Comparison of ENCODE assay signal across 20 cellular contexts in genomic region chr6:127954082-127954481, GRCh38. TPM values are rescaled to one million over a fixed set of nuclear protein-coding genes. Genes with fewer than 3 reads are reported as not detected.
"Had no signal": no experiment of that assay in that cellular context is flagged by ENCODE, and none has a peak within 500 bp of the region (broad histone marks: within the 10 kb centered on the region; RNA-seq: fewer than 3 reads in every experiment).

No MANE protein-coding gene starts in this region.

- DNase-seq: effector memory CD8-positive, alpha-beta T cell; gastrocnemius medialis; heart right ventricle; hypothalamus; kidney glomerular epithelial cell; mesendoderm; naive B cell; psoas muscle; retina; right lobe of liver; spleen; stimulated activated CD4-positive, alpha-beta T cell treated with anti-CD3 and anti-CD28 coated beads, Interleukin-15, amount 100 ng/mL, for 24 hours; stimulated activated CD4-positive, alpha-beta T cell treated with anti-CD3 and anti-CD28 coated beads, Interleukin-1b, Interleukin-23, amount 100 ng/mL, for 48 hours; stimulated activated CD4-positive, alpha-beta T cell treated with anti-CD3 and anti-CD28 coated beads, Interleukin-4, amount 100 ng/mL, for 24 hours; tibial artery; upper lobe of left lung; uterus had no signal

- ATAC-seq: effector memory CD8-positive, alpha-beta T cell; gastrocnemius medialis; heart right ventricle; psoas muscle; right lobe of liver; stimulated activated memory B cell treated with anti-CD40 and anti-IgM and Interleukin-4, amounts not matched to agents 10 μg/mL and 1 μg/mL and 100 μg/mL, for 72 hours had no signal

- H3K27ac Mint-ChIP-seq: stimulated activated memory B cell treated with anti-CD40 and anti-IgM and Interleukin-4, amounts not matched to agents 10 μg/mL and 1 μg/mL and 100 μg/mL, for 72 hours; stimulated activated naive CD8-positive, alpha-beta T cell treated with anti-CD3 and anti-CD28 coated beads, Interleukin-15, Interleukin-2, amounts not matched to agents 100 ng/mL and 50 ng/mL, for 24 hours had no signal

- H3K27me3 Mint-ChIP-seq: effector memory CD8-positive, alpha-beta T cell; naive B cell; stimulated activated memory B cell treated with anti-CD40 and anti-IgM and Interleukin-4, amounts not matched to agents 10 μg/mL and 1 μg/mL and 100 μg/mL, for 72 hours; stimulated activated naive CD8-positive, alpha-beta T cell treated with anti-CD3 and anti-CD28 coated beads, Interleukin-15, Interleukin-2, amounts not matched to agents 100 ng/mL and 50 ng/mL, for 24 hours had no signal

- H3K4me3 Mint-ChIP-seq: naive B cell; stimulated activated memory B cell treated with anti-CD40 and anti-IgM and Interleukin-4, amounts not matched to agents 10 μg/mL and 1 μg/mL and 100 μg/mL, for 72 hours; stimulated activated naive CD8-positive, alpha-beta T cell treated with anti-CD3 and anti-CD28 coated beads, Interleukin-15, Interleukin-2, amounts not matched to agents 100 ng/mL and 50 ng/mL, for 24 hours had no signal

- H3K36me3 Mint-ChIP-seq: naive B cell; stimulated activated memory B cell treated with anti-CD40 and anti-IgM and Interleukin-4, amounts not matched to agents 10 μg/mL and 1 μg/mL and 100 μg/mL, for 72 hours had no signal

- H3K9me3 Mint-ChIP-seq: naive B cell had no signal

RNA-seq across cellular contexts. Expression of gene THEMIS, which starts 53.2 kb away (rescaled TPM):
- total RNA-seq: lung microvascular endothelial cell had no signal
